In genomic region chr13:31431722-31432137, GRCh38 we compare ENCODE assay signal across 8 cellular contexts.
DNase-seq lines count a peak whose midpoint lies in the region; ATAC-seq, FAIRE-seq and TF ChIP-seq lines count a peak whose summit lies in the region.

No MANE protein-coding gene starts in this region.

- TF ChIP-seq POLR2A in GM12891 (IDR thresholded peaks at IDR 0.05; ENCODE audit: low read depth, low read length) (no peak), breast epithelium (IDR thresholded peaks at IDR 0.05) (no peak)

- no peaks in the 10 kb centered on the region for H3K9me3 ChIP-seq in breast epithelium

- peak; percentile 13 for FAIRE-seq in GM12891 (lab: Jason Lieb, UNC)

- POLR2A ChIA-PET in AG04449 (lab: Yijun Ruan, JAX): no interaction called here

- no peak overlapping the region for H3K27ac ChIP-seq in breast epithelium

- intact Hi-C loops in breast epithelium (cut with DNase I; ENCODE audit: low total_unique reads): no loop called here

- DNase-seq in AG04449 (ENCODE audit: low read depth, low spot score): no peak
- peak; percentile 11 for DNase-seq in GM12891 (ENCODE audit: insufficient read length, low spot score)
- DNase-seq in HuH-7.5 (ENCODE audit: low spot score): peak; percentile 18
- peak in 3 of 5 experiments; percentile 7 to 46 (median 31) for DNase-seq in T-helper 2 cell
- no peak for DNase-seq in breast epithelium (ENCODE audit: low spot score in 2 of 2)
- DNase-seq in left kidney (ENCODE audit: low read depth, low spot score): peak; percentile 54
- peak; percentile 0 to 16 for DNase-seq in stimulated activated CD8-positive, alpha-beta memory T cell treated with anti-CD3 and anti-CD28 coated beads, Interleukin-2, amount 100 ng/mL, for 1 hour (ENCODE audit: low read depth in 2 of 2)

- CTCF ChIA-PET in AG04449 (lab: Yijun Ruan, JAX): interaction anchor here (0.7 to 12.3 kb wide), 39 partner anchors 9 to 368 kb away, joined by 3 to 419 read pairs (median 4); partner anchors contain the start of genes B3GLCT and RXFP2

- no peak for ATAC-seq in HG02610 (IDR thresholded peaks at IDR 0.05; ENCODE audit: unreplicated experiment)

- no peaks in the 10 kb centered on the region for H3K4me1 ChIP-seq in breast epithelium

- TF ChIP-seq CTCF in AG04449 (IDR thresholded peaks at IDR 0.05; ENCODE audit: insufficient read depth, low read length, missing control alignments) (peak; percentile 81), breast epithelium (IDR thresholded peaks at IDR 0.05) (peak in 2 of 3 donors; percentile 18 to 19)

- no peaks in the 10 kb centered on the region for H3K27me3 ChIP-seq in breast epithelium

- no peaks in the 10 kb centered on the region for H3K36me3 ChIP-seq in breast epithelium

- H3K4me3 ChIP-seq in AG04449 (ENCODE audit: low read depth, low read length) (no peak overlapping the region), breast epithelium (no peak overlapping the region)

TF ChIP-seq in GM12891, 5 proteins besides CTCF, POLR2A, EP300 and RAD21:
- TF ChIP-seq PAX5 (IDR thresholded peaks at IDR 0.05; ENCODE audit: insufficient read depth, low read length, severe bottlenecking) (no peak), POLR2AphosphoS5 (IDR thresholded peaks at IDR 0.05; ENCODE audit: low read depth, low read length) (no peak), TAF1 (IDR thresholded peaks at IDR 0.05; ENCODE audit: low read depth, low read length) (no peak), POU2F2 (IDR thresholded peaks at IDR 0.05; ENCODE audit: low read depth, low read length) (no peak), SPI1 (IDR thresholded peaks at IDR 0.05; ENCODE audit: low read depth, low read length) (no peak)

Comparison
In these comparisons a context has a peak if more than half of its experiments do, and no peak if none do; other contexts are left out.
1. DNase-seq: peak in GM12891 (single experiment), HuH-7.5 (single experiment), T-helper 2 cell (3 of 5), left kidney (single experiment) and stimulated activated CD8-positive, alpha-beta memory T cell treated with anti-CD3 and anti-CD28 coated beads, Interleukin-2, amount 100 ng/mL, for 1 hour (2 of 2); none in AG04449 (single experiment) and breast epithelium (0 of 2).